In the genomic region with DNA sequence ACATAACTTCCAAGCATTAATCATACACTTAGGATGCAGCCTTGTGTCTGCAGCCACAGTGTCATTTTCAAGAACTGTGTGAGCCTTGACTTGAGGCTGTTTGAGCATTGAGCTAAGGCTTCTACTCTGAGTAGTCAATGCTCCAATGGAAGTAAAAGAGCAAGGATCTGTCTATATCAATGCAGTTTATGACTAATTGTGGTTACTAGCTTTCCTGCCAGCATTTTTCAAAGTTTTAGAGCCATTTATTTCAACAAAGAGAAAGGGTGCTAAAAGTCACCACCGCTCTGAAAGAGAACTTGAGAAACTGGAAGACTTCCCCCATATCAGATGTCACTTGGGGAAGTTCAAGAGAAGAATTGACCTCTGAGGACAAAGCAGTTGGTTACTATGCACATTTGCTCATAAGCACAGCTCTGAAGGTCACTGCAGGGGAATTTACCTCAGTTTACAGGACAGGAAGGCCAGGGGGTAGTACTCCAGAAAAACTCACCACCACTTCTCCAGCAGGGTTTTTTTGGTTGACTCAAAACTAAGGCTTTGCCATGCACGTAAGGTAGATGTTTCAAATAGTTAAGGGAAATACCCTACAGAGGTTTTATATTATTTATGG, we compare ENCODE assay signal across 8 cellular contexts. TPM values are rescaled to one million over a fixed set of nuclear protein-coding genes. Genes with fewer than 3 reads are reported as not detected.
DNase-seq lines count a peak whose midpoint lies in the region; ATAC-seq lines count a peak whose summit lies in the region.

No MANE protein-coding gene starts in this region.

- H3K4me3 ChIP-seq in skin epidermis = no peak overlapping the region

- peak; percentile 50 for ATAC-seq in GM21526 (IDR thresholded peaks at IDR 0.05; ENCODE audit: low FRiP score, unreplicated experiment)

- H3K27ac ChIP-seq in skin epidermis = peak overlapping the region in 12 of 21 experiments; percentile 5 to 81 (median 51)

- intact Hi-C loops in posterior vena cava (cut with DNase I) = no loop called here

- DNase-seq in GM04503 (ENCODE audit: low read depth) (peak; percentile 75), HT-29 (ENCODE audit: low spot score) (peak; percentile 62), amniotic epithelial cell (ENCODE audit: low read depth) (peak; percentile 56), DMS 273 treated with DMSO at 0.1 percent for 48 hours (lab: John Stamatoyannopoulos, UW) (no peak), posterior vena cava (ENCODE audit: low spot score) (no peak)
- no peak for DNase-seq in stimulated activated naive CD4-positive, alpha-beta T cell (lab: John Stamatoyannopoulos, UW)

RNA-seq across cellular contexts. Expression of gene RGS1, which starts 24.5 kb away (rescaled TPM):
- not detected in 2 replicates for total RNA-seq in HT-29 (2014; rRNA removed; shearing (Covaris generic))
- total RNA-seq in posterior vena cava = 10 to 100 TPM; 13.0 to 32.0 TPM

Comparison
In these comparisons a context has a peak if more than half of its experiments do, and no peak if none do; other contexts are left out.
1. DNase-seq: peak in GM04503 (single experiment), HT-29 (single experiment) and amniotic epithelial cell (single experiment); none in DMS 273 treated with DMSO at 0.1 percent for 48 hours (single experiment), stimulated activated naive CD4-positive, alpha-beta T cell (0 of 6) and posterior vena cava (single experiment).
2. RNA of gene RGS1, which starts 24.5 kb away (total RNA-seq): 13.0 to 32.0 TPM in posterior vena cava; not detected in HT-29; every median in the first group is over 10 times any median in the second.